Comparison of ENCODE assay signal across 28 cellular contexts in genomic region chr18:48195782-48196181, GRCh38.
"Had no signal": no experiment of that assay in that cellular context is flagged by ENCODE, and none has a peak within 500 bp of the region (broad histone marks: within the 10 kb centered on the region; RNA-seq: fewer than 3 reads in every experiment).

No MANE protein-coding gene starts in this region.

- H3K4me3 ChIP-seq: coronary artery, dorsolateral prefrontal cortex, gastroesophageal sphincter, heart right ventricle had no signal

- ATAC-seq: activated CD4-positive, CD25-positive, alpha-beta regulatory T cell treated with anti-CD3 and anti-CD28 coated beads, Interleukin-2, amount 50 U/mL, for 24 hours; activated CD8-positive, alpha-beta T cell treated with anti-CD3 and anti-CD28 coated beads for 36 hours; activated T-cell treated with anti-CD3 and anti-CD28 coated beads, Interleukin-2, amount 50 U/mL, for 4 hours; activated T-helper 17 cell treated with anti-CD3 and anti-CD28 coated beads, Interleukin-2, amount 50 U/mL, for 72 hours; esophagus mucosa; gastroesophageal sphincter; heart right ventricle; T-helper 17 cell had no signal

- H3K27me3 ChIP-seq: brain microvascular endothelial cell, gastroesophageal sphincter had no signal

- H3K9me3 ChIP-seq: gastroesophageal sphincter, heart right ventricle had no signal

- H3K27ac ChIP-seq: brain microvascular endothelial cell, coronary artery, gastroesophageal sphincter, heart right ventricle, WERI-Rb-1 had no signal

- H3K36me3 ChIP-seq: brain microvascular endothelial cell, gastroesophageal sphincter, heart right ventricle, WERI-Rb-1 had no signal

- DNase-seq: activated B cell treated with CpG ODN at 0.5 μM for 24 hours; activated CD4-positive, alpha-beta T cell treated with anti-CD3 and anti-CD28 coated beads for 48 hours; activated CD4-positive, alpha-beta T cell treated with anti-CD3 and anti-CD28 coated beads, Interleukin-2, amount 50 U/mL, for 1 hour; activated CD4-positive, alpha-beta T cell treated with anti-CD3 and anti-CD28 coated beads, Interleukin-2, amount 50 U/mL, for 48 hours; activated CD8-positive, alpha-beta memory T cell treated with anti-CD3 and anti-CD28 coated beads for 24 hours; activated CD8-positive, alpha-beta T cell treated with anti-CD3 and anti-CD28 coated beads for 36 hours; activated effector memory CD4-positive, alpha-beta T cell treated with Interleukin-2 at 50 U/mL for 16 hours; activated gamma-delta T cell treated with Interleukin-2 at 50 U/mL for 16 hours; activated naive CD4-positive, alpha-beta T cell treated with anti-CD3 and anti-CD28 coated beads, Interleukin-2, amount 50 U/mL, for 16 hours; activated naive CD4-positive, alpha-beta T cell treated with Interleukin-2 at 50 U/mL for 16 hours; activated T-cell treated with anti-CD3 and anti-CD28 coated beads, Interleukin-2, amount 50 U/mL, for 4 hours; amniotic stem cell; brain microvascular endothelial cell; cerebellar nuclear complex; dorsolateral prefrontal cortex; effector memory CD4-positive, alpha-beta T cell; endodermal cell; foreskin melanocyte; heart right ventricle; T-helper 1 cell; T-helper 17 cell; T1000; WERI-Rb-1 had no signal
